ENCODE assay signal across 8 cellular contexts in the genomic region with DNA sequence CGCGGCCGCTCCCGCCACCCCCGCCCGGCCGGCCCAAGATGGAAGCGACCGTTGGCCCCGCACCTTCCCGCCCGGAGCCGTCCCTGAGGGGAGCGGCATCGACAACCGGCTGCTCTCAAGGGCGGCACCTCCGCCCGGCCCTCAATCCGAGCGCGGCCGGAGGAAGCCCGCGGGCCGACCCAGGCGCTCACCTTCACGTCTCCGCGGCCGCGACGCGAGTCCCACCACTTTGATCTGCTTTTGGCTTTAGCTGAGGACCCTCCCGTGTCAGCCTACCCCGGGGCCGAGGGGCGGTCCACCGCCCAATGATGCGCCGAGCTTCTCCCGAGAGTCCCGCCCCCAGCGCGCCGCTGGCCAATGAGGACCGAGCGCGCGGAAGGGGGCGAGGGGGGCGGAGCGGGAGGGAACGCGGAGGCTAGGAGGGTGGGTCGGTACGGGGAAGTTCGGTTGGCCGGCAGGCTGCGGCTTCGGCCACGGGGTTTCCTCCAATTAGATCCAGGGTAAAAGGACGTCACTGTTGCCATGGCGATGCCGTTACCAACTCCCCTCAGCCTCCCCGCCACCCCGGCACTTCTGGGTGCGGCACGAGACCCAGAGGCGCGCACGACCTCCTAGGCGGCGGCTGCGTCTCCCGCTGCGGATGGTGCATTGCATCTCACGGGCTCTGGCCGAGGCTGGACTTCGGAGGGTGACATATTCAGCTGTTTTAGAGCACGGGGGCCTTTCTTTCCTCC. TPM values are rescaled to one million over a fixed set of nuclear protein-coding genes. Genes with fewer than 3 reads are reported as not detected.
DNase-seq lines count a peak whose midpoint lies in the region; ATAC-seq lines count a peak whose summit lies in the region.

A gene (minus strand): TSS at position 248 of the 734 bp plus-strand sequence. CDS start 545 bp downstream, outside the sequence.

- H3K4me3 Mint-ChIP-seq in dendritic cell treated with granulocyte-macrophage colony-stimulating factor and Interleukin-4, amounts not matched to agents 40 ng/mL and 50 ng/mL, for 4 days: peak within 1 kb of the TSS; percentile 99

- intact Hi-C loops in dendritic cell treated with granulocyte-macrophage colony-stimulating factor and Interleukin-4, amounts not matched to agents 40 ng/mL and 50 ng/mL, for 4 days (cut with micrococcal nuclease): loop anchor here (5.0 kb wide), 2 partner anchors 121 to 166 kb away; no protein-coding TSS in a partner anchor

- DNase-seq in C1 segment of cervical spinal cord (lab: John Stamatoyannopoulos, UW): peak; percentile 84 to 99 (median 96)
- peak; percentile 98 for DNase-seq in NCI-H748 treated with DMSO at 0.1 percent for 48 hours (lab: John Stamatoyannopoulos, UW)
- peak; percentile 91 to 94 for DNase-seq in activated CD4-positive, alpha-beta T cell treated with anti-CD3 and anti-CD28 coated beads, Interleukin-2, amount 50 U/mL, for 24 hours (ENCODE audit: low read depth in 1 of 2, low spot score in 1 of 2)
- peak; percentile 98 for DNase-seq in left lobe of liver (ENCODE audit: low spot score)
- peak; percentile 95 for DNase-seq in stimulated activated CD4-positive, alpha-beta T cell treated with anti-CD3 and anti-CD28 coated beads, Interleukin-2, amount 100 ng/mL, for 4 hours (ENCODE audit: low read depth)

- ATAC-seq in GM19372 (IDR thresholded peaks at IDR 0.05; ENCODE audit: low read depth, unreplicated experiment) (peak; percentile 88), HG03558 (IDR thresholded peaks at IDR 0.05; ENCODE audit: extremely low read depth, unreplicated experiment) (peak; percentile 89), left lobe of liver (peak; percentile 94)

- peaks cover 10% of the 10 kb centered on the region for H3K27me3 Mint-ChIP-seq in dendritic cell treated with granulocyte-macrophage colony-stimulating factor and Interleukin-4, amounts not matched to agents 40 ng/mL and 50 ng/mL, for 4 days

- H3K27ac Mint-ChIP-seq in dendritic cell treated with granulocyte-macrophage colony-stimulating factor and Interleukin-4, amounts not matched to agents 40 ng/mL and 50 ng/mL, for 4 days: peak within 1 kb of the TSS; percentile 91

- H3K4me1 Mint-ChIP-seq in dendritic cell treated with granulocyte-macrophage colony-stimulating factor and Interleukin-4, amounts not matched to agents 40 ng/mL and 50 ng/mL, for 4 days (ENCODE audit: low read depth): peaks cover 52% of the 10 kb centered on the region

- peaks cover 47% of the 10 kb centered on the region for H3K36me3 Mint-ChIP-seq in dendritic cell treated with granulocyte-macrophage colony-stimulating factor and Interleukin-4, amounts not matched to agents 40 ng/mL and 50 ng/mL, for 4 days (ENCODE audit: low read depth)

- no peaks in the 10 kb centered on the region for H3K9me3 Mint-ChIP-seq in dendritic cell treated with granulocyte-macrophage colony-stimulating factor and Interleukin-4, amounts not matched to agents 40 ng/mL and 50 ng/mL, for 4 days

RNA-seq across cellular contexts. Expression of the gene that starts here (rescaled TPM):
- 82.3 TPM for total RNA-seq in left lobe of liver

Comparison
In these comparisons a context has a peak if more than half of its experiments do, and no peak if none do; other contexts are left out.
1. Peak in every context shown above with its lines: DNase-seq and ATAC-seq.